In the genomic region with DNA sequence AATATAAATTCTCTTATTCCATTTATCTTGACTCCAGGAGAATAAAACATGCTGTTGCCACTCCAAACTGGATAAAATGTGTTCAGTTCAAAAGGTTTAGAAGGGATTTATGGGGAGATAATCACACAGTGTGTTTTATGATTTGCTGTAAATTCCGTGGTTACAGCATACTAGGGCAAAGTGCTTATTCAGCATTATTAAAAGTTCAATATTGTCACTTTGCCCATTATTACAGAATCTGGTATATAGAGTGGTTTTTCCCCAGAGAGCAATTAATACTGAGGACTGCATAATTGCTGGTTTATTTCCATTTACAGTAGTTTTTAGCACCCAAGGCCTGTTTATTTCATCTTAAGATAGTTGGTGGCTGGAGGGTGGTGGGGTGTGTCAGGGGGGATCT, we compare ENCODE assay signal across 27 cellular contexts.
"Had no signal": no experiment of that assay in that cellular context is flagged by ENCODE, and none has a peak within 500 bp of the region (broad histone marks: within the 10 kb centered on the region; RNA-seq: fewer than 3 reads in every experiment).

No MANE protein-coding gene starts in this region.

- DNase-seq: colonic mucosa; cortex of kidney; effector CD8-positive, alpha-beta T cell; effector memory CD8-positive, alpha-beta T cell; endodermal cell; erythroblast; esophagus squamous epithelium; foreskin fibroblast; foreskin melanocyte; gastrocnemius medialis; glutamatergic neuron; head of caudate nucleus; heart right ventricle; hippocampal formation; left cardiac atrium; left lung; left ventricle myocardium superior; lower lobe of right lung; mesendoderm; midbrain had no signal

- FAIRE-seq: endometrium, islet of Langerhans, keratinocyte had no signal

- H3K27ac ChIP-seq: colonic mucosa, epithelial cell of prostate, esophagus squamous epithelium, gastrocnemius medialis, heart right ventricle, left lung, lower lobe of right lung had no signal

- H3K4me3 Mint-ChIP-seq: dendritic cell treated with granulocyte-macrophage colony-stimulating factor and Interleukin-4, amounts not matched to agents 40 ng/mL and 50 ng/mL, for 4 days; effector memory CD8-positive, alpha-beta T cell; endodermal cell; memory B cell had no signal

- H3K4me1 ChIP-seq: colonic mucosa, esophagus squamous epithelium, gastrocnemius medialis, heart right ventricle, left lung, lower lobe of right lung had no signal

- H3K36me3 ChIP-seq: colonic mucosa, esophagus squamous epithelium, gastrocnemius medialis, heart right ventricle, left lung, lower lobe of right lung had no signal

- H3K27ac Mint-ChIP-seq: dendritic cell treated with granulocyte-macrophage colony-stimulating factor and Interleukin-4, amounts not matched to agents 40 ng/mL and 50 ng/mL, for 4 days; effector memory CD8-positive, alpha-beta T cell; endodermal cell; memory B cell had no signal

- ATAC-seq: effector memory CD8-positive, alpha-beta T cell; esophagus mucosa; gastrocnemius medialis; heart right ventricle; left cardiac atrium; left lung; left ventricle myocardium superior; lower lobe of right lung had no signal

- H3K27me3 Mint-ChIP-seq: dendritic cell treated with granulocyte-macrophage colony-stimulating factor and Interleukin-4, amounts not matched to agents 40 ng/mL and 50 ng/mL, for 4 days; effector memory CD8-positive, alpha-beta T cell; memory B cell had no signal

- H3K36me3 Mint-ChIP-seq: memory B cell had no signal

- H3K4me3 ChIP-seq: colonic mucosa, esophagus squamous epithelium, gastrocnemius medialis, heart right ventricle, left lung, lower lobe of right lung had no signal

- H3K27me3 ChIP-seq: colonic mucosa, esophagus squamous epithelium, gastrocnemius medialis, heart right ventricle, left lung had no signal

- H3K4me1 Mint-ChIP-seq: endodermal cell, memory B cell had no signal

- H3K9me3 ChIP-seq: colonic mucosa, gastrocnemius medialis, lower lobe of right lung had no signal
